In genomic region chr2:207624170-207625013, GRCh38 we compare ENCODE assay signal across 7 cellular contexts. TPM values are rescaled to one million over a fixed set of nuclear protein-coding genes. Genes with fewer than 3 reads are reported as not detected.
DNase-seq lines count a peak whose midpoint lies in the region; ATAC-seq and TF ChIP-seq lines count a peak whose summit lies in the region.

No MANE protein-coding gene starts in this region.

- in situ Hi-C loops in T47D (cut with HindIII; ENCODE audit: low pct_unique_long_range_greater_than_20kb, low sequenced_read_pairs) = no loop called here

- H3K9ac ChIP-seq in skeletal muscle satellite cell (ENCODE audit: low read depth, low read length) = peak overlapping the region; percentile 96

- ATAC-seq in GM18505 (IDR thresholded peaks at IDR 0.05; ENCODE audit: unreplicated experiment) (peak; percentile 28), HG02623 (IDR thresholded peaks at IDR 0.05; ENCODE audit: unreplicated experiment) (peak; percentile 38)

- DNase-seq in NCI-H1048 (lab: John Stamatoyannopoulos, UW) (peak; percentile 9), UCSD-AML1 (lab: John Stamatoyannopoulos, UW; ENCODE audit: unreplicated experiment) (peak; percentile 79), T47D (ENCODE audit: low read depth in 1 of 2, low spot score in 1 of 2) (peak; percentile 13 to 48)

- H3K36me3 ChIP-seq in skeletal muscle satellite cell (ENCODE audit: insufficient read depth, low read length) = peaks cover 6% of the 10 kb centered on the region

- peak; percentile 61 for TF ChIP-seq POLR2A in GM18505 (IDR thresholded peaks at IDR 0.05; ENCODE audit: borderline replicate concordance, extremely low read depth, insufficient read depth, insufficient read length)

- peaks cover 6% of the 10 kb centered on the region for H3K4me1 ChIP-seq in skeletal muscle satellite cell (ENCODE audit: control insufficient read depth, insufficient read depth, low read length)

- H3K4me3 ChIP-seq in iPS-18c (ENCODE audit: insufficient read depth, low read depth, low read length) = peak overlapping the region; percentile 90
- peak overlapping the region; percentile 77 for H3K4me3 ChIP-seq in skeletal muscle satellite cell (ENCODE audit: low read length)

- H3K27me3 ChIP-seq in skeletal muscle satellite cell (ENCODE audit: control insufficient read depth, insufficient read depth, low read length) = no peaks in the 10 kb centered on the region

- H3K4me2 ChIP-seq in skeletal muscle satellite cell (ENCODE audit: low read length) = peak overlapping the region; percentile 94

- no peaks in the 10 kb centered on the region for H3K9me3 ChIP-seq in iPS-18c (ENCODE audit: control insufficient read depth, insufficient read depth, low read length)
- H3K9me3 ChIP-seq in skeletal muscle satellite cell (replicated peaks; ENCODE audit: low read length) = no peaks in the 10 kb centered on the region

RNA-seq across cellular contexts. Expression of gene METTL21A, which starts 0.8 kb away (rescaled TPM):
- 4.6 and 7.6 TPM in 2 replicates for total RNA-seq in skeletal muscle satellite cell (2012; rRNA removed)

Comparison
In these comparisons a context has a peak if more than half of its experiments do, and no peak if none do; other contexts are left out.
1. Peak in every context shown above with its lines: DNase-seq, ATAC-seq and H3K4me3 ChIP-seq.
2. DNase-seq: peak in every context shown above with its lines; median percentile 79 in UCSD-AML1; 30 in T47D; 9 in NCI-H1048.